ENCODE assay signal across 1 cellular context in the genomic region with DNA sequence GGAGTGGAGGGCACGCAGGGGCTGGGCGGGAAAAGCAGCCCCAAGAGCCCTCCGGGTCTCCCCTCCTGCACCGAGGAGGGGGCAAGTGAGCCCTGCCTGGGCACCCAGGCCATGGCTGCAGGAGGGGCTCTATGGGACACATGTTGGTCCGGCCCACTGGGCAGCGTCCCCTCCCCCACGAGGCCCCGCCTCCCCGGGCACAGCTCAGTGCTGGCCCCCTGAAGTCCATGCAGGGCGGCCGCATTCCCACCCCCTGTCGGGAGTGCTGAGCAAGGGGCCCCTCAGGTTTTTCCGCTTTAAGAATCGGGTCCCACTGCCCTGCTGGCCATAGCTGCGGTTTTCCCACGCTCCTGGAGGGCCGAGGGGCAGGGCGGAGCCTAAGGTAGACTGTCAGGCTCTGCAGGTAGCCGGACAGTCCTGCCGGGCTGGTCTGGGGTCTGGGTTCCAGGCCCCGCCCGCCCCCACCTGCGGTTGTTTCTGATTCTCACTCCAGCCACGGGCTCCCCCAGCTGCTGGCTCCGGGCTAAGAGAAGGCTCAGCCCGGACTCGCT.
TF ChIP-seq lines count a peak whose summit lies in the region.

No MANE protein-coding gene starts in this region.

TF ChIP-seq in HEK293, 187 proteins besides CTCF, POLR2A, EP300 and RAD21 (continued from another document):
- TF ChIP-seq ZFP69B (tag by site-specific recombination; IDR thresholded peaks at IDR 0.05) (0 out of 2 replicates have a peak, but pooled peaks have one; percentile 34), ZNF449 (tag by site-specific recombination; IDR thresholded peaks at IDR 0.05) (0 out of 2 replicates have a peak, but pooled peaks have one; percentile 23), ZNF692 (tag by site-specific recombination; IDR thresholded peaks at IDR 0.05) (peak; percentile 65), BCL6B (tag by site-specific recombination; IDR thresholded peaks at IDR 0.05) (no peak), GLIS2 (tag by site-specific recombination; IDR thresholded peaks at IDR 0.05) (peak; percentile 38), EGR2 (tag by site-specific recombination; IDR thresholded peaks at IDR 0.05; ENCODE audit: low read depth) (no peak)
TF ChIP-seq in HEK293: peak in this region for 4.
